ENCODE assay signal across 11 cellular contexts in genomic region chr19:17951151-17952040, GRCh38. TPM values are rescaled to one million over a fixed set of nuclear protein-coding genes. Genes with fewer than 3 reads are reported as not detected.
DNase-seq lines count a peak whose midpoint lies in the region; ATAC-seq and TF ChIP-seq lines count a peak whose summit lies in the region.
"Had no signal": no experiment of that assay in that cellular context is flagged by ENCODE, and none has a peak within 500 bp of the region (broad histone marks: within the 10 kb centered on the region; RNA-seq: fewer than 3 reads in every experiment).

No MANE protein-coding gene starts in this region.

- 2 to 6% methylated on average over 15 to 35 of the region's 35 CpGs for WGBS in endodermal cell (ENCODE audit: insufficient coverage in 1 of 2, insufficient read length in 1 of 2), 2 experiments
- WGBS in transverse colon (ENCODE audit: low coverage in 1 of 2), 2 donors: 7% methylated on average over 35 of the region's 35 CpGs; no CpG with 5 or more reads in 1 of the 2 donors

- no peak for ATAC-seq in stimulated activated naive CD8-positive, alpha-beta T cell treated with anti-CD3 and anti-CD28 coated beads, Interleukin-15, amount 100 ng/mL, for 72 hours
- no peak for ATAC-seq in GM18502 (IDR thresholded peaks at IDR 0.05; ENCODE audit: poor library complexity, unreplicated experiment)
- no peak for ATAC-seq in HG03097 (IDR thresholded peaks at IDR 0.05; ENCODE audit: low FRiP score, unreplicated experiment)

- H3K4me1 Mint-ChIP-seq in activated naive CD4-positive, alpha-beta T cell treated with anti-CD3 and anti-CD28 coated beads, Interleukin-2, amount 50 U/mL, for 24 hours: peaks cover 44% of the 10 kb centered on the region
- peaks cover 21% of the 10 kb centered on the region for H3K4me1 Mint-ChIP-seq in endodermal cell
- peaks cover 66% of the 10 kb centered on the region for H3K4me1 Mint-ChIP-seq in stimulated activated naive CD8-positive, alpha-beta T cell treated with anti-CD3 and anti-CD28 coated beads, Interleukin-15, amount 100 ng/mL, for 72 hours

- H3K9me3 ChIP-seq in endodermal cell (ENCODE audit: control insufficient read depth, low read length): no peaks in the 10 kb centered on the region
- H3K9me3 ChIP-seq in transverse colon: no peaks in the 10 kb centered on the region

- DNase-seq in activated naive CD4-positive, alpha-beta T cell (lab: John Stamatoyannopoulos, UW): no peak
- DNase-seq in NB4 (ENCODE audit: low read depth) (peak; percentile 41), endodermal cell (peak; percentile 68), transverse colon (no peak)
- no peak for DNase-seq in stimulated activated naive CD8-positive, alpha-beta T cell treated with anti-CD3 and anti-CD28 coated beads, Interleukin-15, amount 100 ng/mL, for 72 hours
- DNase-seq: NCI-H1694; stimulated activated CD4-positive, alpha-beta T cell treated with anti-CD3 and anti-CD28 coated beads, Interleukin-2, amount 100 ng/mL, for 48 hours had no signal

- H3K9ac ChIP-seq in endodermal cell (ENCODE audit: extremely low read depth, low read length, poor library complexity, severe bottlenecking): peak overlapping the region; percentile 41

- H3K4me3 ChIP-seq in NB4 (ENCODE audit: low read depth, low read length) (no peak overlapping the region), endodermal cell (ENCODE audit: low read length) (peak overlapping the region; percentile 74), transverse colon (peak overlapping the region in 1 of 4 donors; percentile 0)

- no peak for TF ChIP-seq CTCF in NB4 (IDR thresholded peaks at IDR 0.05; ENCODE audit: low read depth, low read length)
- no peak for TF ChIP-seq CTCF in endodermal cell (conservative IDR thresholded peaks at IDR 0.05)
- no peak for TF ChIP-seq CTCF in transverse colon (IDR thresholded peaks at IDR 0.05)

- H3K4me3 Mint-ChIP-seq in activated naive CD4-positive, alpha-beta T cell treated with anti-CD3 and anti-CD28 coated beads, Interleukin-2, amount 50 U/mL, for 24 hours: no peak overlapping the region
- peak overlapping the region; percentile 68 for H3K4me3 Mint-ChIP-seq in endodermal cell
- peak overlapping the region; percentile 82 to 93 for H3K4me3 Mint-ChIP-seq in stimulated activated naive CD8-positive, alpha-beta T cell treated with anti-CD3 and anti-CD28 coated beads, Interleukin-15, amount 100 ng/mL, for 72 hours

- H3K27ac ChIP-seq in endodermal cell (ENCODE audit: low read depth, low read length) (peak overlapping the region; percentile 94), transverse colon (no peak overlapping the region)

- peaks cover 3% of the 10 kb centered on the region for H3K4me1 ChIP-seq in endodermal cell (ENCODE audit: control insufficient read depth, insufficient read depth, low read length)
- H3K4me1 ChIP-seq in transverse colon: peaks cover 28 to 52% (median 43%) of the 10 kb centered on the region in 4 donors

- in situ Hi-C loops in transverse colon (cut with MboI; ENCODE audit: low pct_ligation_motif_present in 1 of 4, low pct_unique_long_range_greater_than_20kb in 1 of 4, low sequenced_read_pairs in 3 of 4): loop anchor here in 1 of 4 donors (5.0 kb wide), 1 partner anchor 41 kb away; no protein-coding TSS in a partner anchor

- TF ChIP-seq EP300 in transverse colon (IDR thresholded peaks at IDR 0.05; ENCODE audit: low read depth): no peak

- H3K36me3 Mint-ChIP-seq in activated naive CD4-positive, alpha-beta T cell treated with anti-CD3 and anti-CD28 coated beads, Interleukin-2, amount 50 U/mL, for 24 hours: no peaks in the 10 kb centered on the region
- no peaks in the 10 kb centered on the region for H3K36me3 Mint-ChIP-seq in endodermal cell (ENCODE audit: low read depth)

- no peaks in the 10 kb centered on the region for H3K9me3 Mint-ChIP-seq in activated naive CD4-positive, alpha-beta T cell treated with anti-CD3 and anti-CD28 coated beads, Interleukin-2, amount 50 U/mL, for 24 hours
- H3K9me3 Mint-ChIP-seq in endodermal cell: no peaks in the 10 kb centered on the region
- H3K9me3 Mint-ChIP-seq in stimulated activated naive CD8-positive, alpha-beta T cell treated with anti-CD3 and anti-CD28 coated beads, Interleukin-15, amount 100 ng/mL, for 72 hours: no peaks in the 10 kb centered on the region
- H3K9me3 Mint-ChIP-seq: activated naive CD4-positive, alpha-beta T cell treated with anti-CD3 and anti-CD28 coated beads for 36 hours had no signal

- H3K27ac Mint-ChIP-seq in activated naive CD4-positive, alpha-beta T cell treated with anti-CD3 and anti-CD28 coated beads, Interleukin-2, amount 50 U/mL, for 24 hours: peak overlapping the region; percentile 35
- peak overlapping the region; percentile 61 for H3K27ac Mint-ChIP-seq in endodermal cell
- H3K27ac Mint-ChIP-seq in stimulated activated naive CD8-positive, alpha-beta T cell treated with anti-CD3 and anti-CD28 coated beads, Interleukin-15, amount 100 ng/mL, for 72 hours: no peak overlapping the region
- H3K27ac Mint-ChIP-seq: activated naive CD4-positive, alpha-beta T cell treated with anti-CD3 and anti-CD28 coated beads for 36 hours had no signal

- H3K27me3 ChIP-seq in endodermal cell (ENCODE audit: control insufficient read depth, insufficient read depth, low read length, poor library complexity, severe bottlenecking): peaks cover 56% of the 10 kb centered on the region
- peaks cover 76% of the 10 kb centered on the region for H3K27me3 ChIP-seq in transverse colon

- no peaks in the 10 kb centered on the region for H3K36me3 ChIP-seq in endodermal cell (ENCODE audit: control insufficient read depth, insufficient read depth, low read length)
- no peaks in the 10 kb centered on the region for H3K36me3 ChIP-seq in transverse colon

- TF ChIP-seq POLR2A in NB4 (IDR thresholded peaks at IDR 0.05; ENCODE audit: extremely low read depth, insufficient read length): no peak
- TF ChIP-seq POLR2A in transverse colon (IDR thresholded peaks at IDR 0.05): no peak

- intact Hi-C loops in transverse colon (cut with DNase I; ENCODE audit: low total_unique reads): no loop called here

- H3K27me3 Mint-ChIP-seq in activated naive CD4-positive, alpha-beta T cell treated with anti-CD3 and anti-CD28 coated beads, Interleukin-2, amount 50 U/mL, for 24 hours: peaks cover 37% of the 10 kb centered on the region
- peaks cover 63% of the 10 kb centered on the region for H3K27me3 Mint-ChIP-seq in endodermal cell (ENCODE audit: insufficient read depth)
- H3K27me3 Mint-ChIP-seq in stimulated activated naive CD8-positive, alpha-beta T cell treated with anti-CD3 and anti-CD28 coated beads, Interleukin-15, amount 100 ng/mL, for 72 hours: peaks cover 61% of the 10 kb centered on the region

RNA-seq across cellular contexts. Expression of gene KCNN1, which starts 15.5 kb away (rescaled TPM):
- total RNA-seq in endodermal cell: 1 to 10 TPM; 5.8 to 8.2 TPM
- 13.1 TPM for polyA plus RNA-seq in endodermal cell (2013, experiment 1 of 2)
- polyA plus RNA-seq in endodermal cell (2013, experiment 2 of 2): 11.3 TPM
- total RNA-seq in transverse colon: 1 to 10 TPM in 1 of 4 donors, not detected in 3; 1.6 TPM

RNA-seq across cellular contexts. Expression of gene CCDC124, which starts 18.6 kb away (rescaled TPM):
- total RNA-seq in endodermal cell (100 to 1,000 TPM; 129 to 143 TPM), transverse colon (10 to 100 TPM; 36.9 to 93.5 (median 41.4) TPM)
- polyA plus RNA-seq in endodermal cell (2013, experiment 1 of 2): 93.5 TPM
- polyA plus RNA-seq in endodermal cell (2013, experiment 2 of 2): 87.9 TPM

RNA-seq across cellular contexts. Expression of gene ARRDC2, which starts 56.6 kb away (rescaled TPM):
- 1 to 10 TPM; 6.8 to 7.0 TPM for total RNA-seq in endodermal cell
- 3.3 TPM for polyA plus RNA-seq in endodermal cell (2013, experiment 1 of 2)
- 2.4 TPM for polyA plus RNA-seq in endodermal cell (2013, experiment 2 of 2)
- total RNA-seq in transverse colon: 10 to 100 TPM; 28.9 to 69.6 (median 42.7) TPM

Comparison
In these comparisons a context has a peak if more than half of its experiments do, and no peak if none do; other contexts are left out.
1. H3K27ac Mint-ChIP-seq: peak in activated naive CD4-positive, alpha-beta T cell treated with anti-CD3 and anti-CD28 coated beads, Interleukin-2, amount 50 U/mL, for 24 hours (single experiment) and endodermal cell (single experiment); none in stimulated activated naive CD8-positive, alpha-beta T cell treated with anti-CD3 and anti-CD28 coated beads, Interleukin-15, amount 100 ng/mL, for 72 hours (0 of 2).
2. DNase-seq: peak in NB4 (single experiment) and endodermal cell (single experiment); none in activated naive CD4-positive, alpha-beta T cell (0 of 4), stimulated activated naive CD8-positive, alpha-beta T cell treated with anti-CD3 and anti-CD28 coated beads, Interleukin-15, amount 100 ng/mL, for 72 hours (0 of 2) and transverse colon (single experiment).